Comparison of ENCODE assay signal across 8 cellular contexts in genomic region chrX:40108959-40109287, GRCh38. TPM values are rescaled to one million over a fixed set of nuclear protein-coding genes. Genes with fewer than 3 reads are reported as not detected.
DNase-seq lines count a peak whose midpoint lies in the region; ATAC-seq, FAIRE-seq and TF ChIP-seq lines count a peak whose summit lies in the region.

No MANE protein-coding gene starts in this region.

- no peaks in the 10 kb centered on the region for H3K36me3 ChIP-seq in Peyer's patch

- peaks cover 0 to 17% (median 8%) of the 10 kb centered on the region in 4 donors for H3K4me1 ChIP-seq in Peyer's patch

- peak overlapping the region; percentile 54 for H3K4me3 ChIP-seq in AG04449 (ENCODE audit: low read depth, low read length)
- H3K4me3 ChIP-seq in Peyer's patch: peak overlapping the region; percentile 42 to 70 (median 64)

- H3K27me3 ChIP-seq in Peyer's patch: no peaks in the 10 kb centered on the region

- TF ChIP-seq POLR2A in H54 (IDR thresholded peaks at IDR 0.05; ENCODE audit: low read depth, low read length): 0 out of 2 replicates have a peak, but pooled peaks have one; percentile 10
- peak; percentile 66 for TF ChIP-seq POLR2A in Peyer's patch (IDR thresholded peaks at IDR 0.05)

- DNase-seq in AG04449 (ENCODE audit: low read depth, low spot score): no peak
- DNase-seq in H54 (ENCODE audit: insufficient read length, low spot score): no peak
- DNase-seq in Peyer's patch: peak; percentile 39 to 85 (median 85)
- peak; percentile 70 for DNase-seq in activated naive CD4-positive, alpha-beta T cell treated with anti-CD3 and anti-CD28 coated beads, Interleukin-2, amount 50 U/mL, for 16 hours
- DNase-seq in glomerular visceral epithelial cell (ENCODE audit: extremely low spot score): peak; percentile 78
- peak in 49 of 56 donors; percentile 1 to 69 (median 42) for DNase-seq in nucleus accumbens (lab: John Stamatoyannopoulos, UW)

- no peak for FAIRE-seq in H54 (lab: Jason Lieb, UNC)

- ATAC-seq in HG03045 (IDR thresholded peaks at IDR 0.05; ENCODE audit: unreplicated experiment) (no peak), GM21619 (IDR thresholded peaks at IDR 0.05; ENCODE audit: unreplicated experiment) (no peak)

- CTCF ChIA-PET in AG04449 (lab: Yijun Ruan, JAX): no interaction called here

- peak overlapping the region; percentile 74 to 96 (median 84) for H3K27ac ChIP-seq in Peyer's patch

- no peak for TF ChIP-seq CTCF in AG04449 (IDR thresholded peaks at IDR 0.05; ENCODE audit: insufficient read depth, low read length, missing control alignments)
- no peak for TF ChIP-seq CTCF in Peyer's patch (IDR thresholded peaks at IDR 0.05)

- POLR2A ChIA-PET in AG04449 (lab: Yijun Ruan, JAX): interaction anchor here (1.4 kb wide), 1 partner anchor 11 kb away, joined by 6 read pairs; the partner anchor contains the start of gene BCOR

- no peaks in the 10 kb centered on the region for H3K9me3 ChIP-seq in Peyer's patch

RNA-seq across cellular contexts. Expression of gene BCOR, which starts 11.2 kb away (rescaled TPM):
- total RNA-seq in Peyer's patch: 10 to 100 TPM; 19.8 to 32.2 (median 26.0) TPM

Comparison
In these comparisons a context has a peak if more than half of its experiments do, and no peak if none do; other contexts are left out.
1. DNase-seq: peak in Peyer's patch (3 of 3), activated naive CD4-positive, alpha-beta T cell treated with anti-CD3 and anti-CD28 coated beads, Interleukin-2, amount 50 U/mL, for 16 hours (single experiment), glomerular visceral epithelial cell (single experiment) and nucleus accumbens (49 of 56); none in AG04449 (single experiment) and H54 (single experiment).